In the genomic region with DNA sequence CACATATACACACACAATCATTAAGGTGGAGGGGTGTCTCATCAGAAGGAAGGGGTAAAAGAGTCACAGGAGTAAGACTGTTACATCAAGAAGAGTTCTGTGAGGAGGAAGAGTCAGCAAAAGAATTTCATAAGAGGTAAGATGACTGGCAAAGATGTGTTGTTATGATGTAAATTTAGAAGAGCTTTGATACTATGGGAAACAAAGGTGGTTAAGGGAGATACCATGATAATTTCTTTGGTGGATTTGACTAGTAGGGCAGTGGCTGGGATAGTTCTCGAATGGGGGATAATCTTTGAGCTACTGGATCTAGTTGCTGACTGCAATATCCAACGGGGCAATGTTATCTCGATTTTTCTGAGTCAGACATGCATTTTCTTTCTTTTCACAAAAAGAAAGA, we compare ENCODE assay signal across 25 cellular contexts.
DNase-seq lines count a peak whose midpoint lies in the region; ATAC-seq, FAIRE-seq and TF ChIP-seq lines count a peak whose summit lies in the region.
"Had no signal": no experiment of that assay in that cellular context is flagged by ENCODE, and none has a peak within 500 bp of the region (broad histone marks: within the 10 kb centered on the region; RNA-seq: fewer than 3 reads in every experiment).

No MANE protein-coding gene starts in this region.

- no peak for FAIRE-seq in pancreas (lab: Jason Lieb, UNC)
- FAIRE-seq: A549, GM12878, GM18507, HTR-8/SVneo had no signal

- no peaks in the 10 kb centered on the region for H3K9me3 ChIP-seq in pancreas
- H3K9me3 ChIP-seq: A549 had no signal

- 0 out of 2 replicates have a peak, but pooled peaks cover 5% of the 10 kb centered on the region for H3K4me1 ChIP-seq in GM23338 (ENCODE audit: insufficient read depth)
- H3K4me1 ChIP-seq in pancreas, result no peaks in the 10 kb centered on the region
- H3K4me1 ChIP-seq: A549, BLaER1, SJCRH30 had no signal

- TF ChIP-seq CTCF in GM23338 (conservative IDR thresholded peaks at IDR 0.05; ENCODE audit: low read depth in 2 of 2), result no peak
- TF ChIP-seq CTCF in natural killer cell (IDR thresholded peaks at IDR 0.05), result no peak
- TF ChIP-seq CTCF in pancreas (IDR thresholded peaks at IDR 0.05), result no peak

- H3K27ac Mint-ChIP-seq in GM23338 (peak overlapping the region; percentile 1; the same call in 1 of the 2 replicates), natural killer cell (peak overlapping the region; percentile 89 to 94)
- H3K27ac Mint-ChIP-seq: CD8-positive, alpha-beta T cell; HFFc6 had no signal

- peak; percentile 61 to 76 for DNase-seq in AML-193 (lab: John Stamatoyannopoulos, UW)
- DNase-seq in GM23338 (ENCODE audit: low spot score), result no peak
- peak; percentile 17 for DNase-seq in amniotic epithelial cell (ENCODE audit: low read depth)
- DNase-seq in natural killer cell, result no peak
- no peak for DNase-seq in cerebellar nuclear complex (lab: John Stamatoyannopoulos, UW)
- no peak for DNase-seq in pancreas
- DNase-seq: CD8-positive, alpha-beta T cell; DMS53; EL; H7; HFFc6; IMR-90; Karpas-422; NCI-H1092 treated with DMSO at 0.1 percent for 48 hours; NCI-H2081 treated with DMSO at 0.1 percent for 48 hours; NCI-H510A treated with DMSO at 0.1 percent for 48 hours; PC-9; SJCRH30 had no signal

- H3K9me3 Mint-ChIP-seq in GM23338 (peaks cover 30% of the 10 kb centered on the region), natural killer cell (peaks cover 0 to 2% of the 10 kb centered on the region in 2 donors)
- H3K9me3 Mint-ChIP-seq: HFFc6 had no signal

- no peaks in the 10 kb centered on the region for H4K20me1 ChIP-seq in GM23338 (replicated peaks; ENCODE audit: insufficient read depth)

- 94 to 96% methylated on average over 3 of the region's 3 CpGs for WGBS in pancreas, 2 donors

- H3K27me3 Mint-ChIP-seq in GM23338 (ENCODE audit: insufficient read depth, low read depth, poor library complexity) (peaks cover 2% of the 10 kb centered on the region), natural killer cell (ENCODE audit: low read depth in 2 of 2) (no peaks in the 10 kb centered on the region)

- H3K36me3 ChIP-seq in GM23338 (ENCODE audit: insufficient read depth), result no peaks in the 10 kb centered on the region
- H3K36me3 ChIP-seq in pancreas, result no peaks in the 10 kb centered on the region
- H3K36me3 ChIP-seq: SJCRH30 had no signal

- no peaks in the 10 kb centered on the region for H3F3A ChIP-seq in GM23338 (replicated peaks; ENCODE audit: low read depth)

- H3K79me2 ChIP-seq in GM23338 (replicated peaks; ENCODE audit: insufficient read depth), result peaks cover 78% of the 10 kb centered on the region

- H3K4me3 Mint-ChIP-seq in GM23338 (no peak overlapping the region), natural killer cell (no peak overlapping the region)
- H3K4me3 Mint-ChIP-seq: CD8-positive, alpha-beta T cell; HFFc6 had no signal

- H3K9me2 ChIP-seq in GM23338 (ENCODE audit: insufficient read depth), result no peaks in the 10 kb centered on the region

- H2AFZ ChIP-seq in GM23338, result no peak overlapping the region
- H2AFZ ChIP-seq: PC-9 had no signal

- H3K27me3 ChIP-seq in GM23338 (ENCODE audit: insufficient read depth) (no peaks in the 10 kb centered on the region), pancreas (no peaks in the 10 kb centered on the region)
- H3K27me3 ChIP-seq: BLaER1, SJCRH30 had no signal

- H3K27ac ChIP-seq in GM23338 (ENCODE audit: low read depth) (no peak overlapping the region), pancreas (no peak overlapping the region)
- H3K27ac ChIP-seq: A549, BLaER1, PC-9, RWPE1, SJCRH30 had no signal

- H3K4me2 ChIP-seq in GM23338, result no peak overlapping the region
- H3K4me2 ChIP-seq: A549, BLaER1, PC-9 had no signal

- peaks cover 5% of the 10 kb centered on the region; the same call in 2 of the 3 replicates for H3K4me1 Mint-ChIP-seq in GM23338
- H3K4me1 Mint-ChIP-seq in natural killer cell, result peaks cover 78 to 88% of the 10 kb centered on the region in 2 donors

- H3K4me3 ChIP-seq in GM23338, result no peak overlapping the region
- no peak overlapping the region for H3K4me3 ChIP-seq in pancreas
- H3K4me3 ChIP-seq: A549, BLaER1, GM12878, PC-9, SJCRH30 had no signal

- intact Hi-C loops in natural killer cell (cut with micrococcal nuclease) (loop anchor here (5.0 kb wide), 1 partner anchor 42 kb away; no protein-coding TSS in a partner anchor), pancreas (cut with DNase I) (no loop called here)

- ATAC-seq in GM23338 (no peak), natural killer cell (no peak), HG03571 (IDR thresholded peaks at IDR 0.05; ENCODE audit: unreplicated experiment) (no peak), pancreas (no peak)
- ATAC-seq: A549; CD8-positive, alpha-beta T cell; GM12878 had no signal

- H3K36me3 Mint-ChIP-seq in GM23338 (ENCODE audit: low read depth) (peaks cover 35% of the 10 kb centered on the region; the same call in 2 of the 3 replicates), natural killer cell (peaks cover 24% of the 10 kb centered on the region)

TF ChIP-seq in GM23338, 12 proteins besides CTCF, POLR2A, EP300 and RAD21:
- TF ChIP-seq POLR2AphosphoS5 (IDR thresholded peaks at IDR 0.05; ENCODE audit: low read depth) (no peak), JUNB (IDR thresholded peaks at IDR 0.05; ENCODE audit: unreplicated experiment) (no peak), STAT1 (IDR thresholded peaks at IDR 0.05; ENCODE audit: unreplicated experiment) (no peak)

Comparison
In these comparisons a context has a peak if more than half of its experiments do, and no peak if none do; other contexts are left out.
1. DNase-seq: peak in AML-193 (2 of 2) and amniotic epithelial cell (single experiment); none in GM23338 (single experiment), natural killer cell (single experiment), cerebellar nuclear complex (0 of 2) and pancreas (0 of 6).